ENCODE assay signal across 12 cellular contexts in the genomic region with DNA sequence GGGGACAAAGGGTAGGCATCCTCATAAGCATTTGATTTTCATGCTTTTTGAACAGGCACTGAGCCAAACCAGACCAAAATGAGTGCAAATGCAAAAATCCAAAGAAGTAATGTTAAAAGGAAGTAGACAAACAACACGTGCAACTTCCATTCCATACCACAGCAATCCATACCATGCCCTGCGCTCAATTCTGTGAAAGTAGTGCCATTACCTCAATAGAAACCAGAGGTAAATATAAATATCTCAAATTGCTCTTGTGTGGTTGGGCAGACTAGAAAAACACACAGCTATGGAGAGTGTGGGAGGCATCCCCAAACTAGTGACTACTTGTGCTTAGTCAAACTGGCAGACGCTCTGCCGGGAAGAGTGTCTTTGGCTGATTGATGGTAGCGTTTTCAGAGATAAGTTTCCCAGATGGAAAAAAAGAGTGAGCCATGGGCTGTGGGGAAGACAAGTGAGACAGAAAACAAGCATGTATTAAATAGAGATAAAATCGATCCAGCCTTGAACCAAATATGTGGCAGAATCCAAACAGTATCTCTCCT.
DNase-seq lines count a peak whose midpoint lies in the region; ATAC-seq, FAIRE-seq and TF ChIP-seq lines count a peak whose summit lies in the region.
"Had no signal": no experiment of that assay in that cellular context is flagged by ENCODE, and none has a peak within 500 bp of the region (broad histone marks: within the 10 kb centered on the region; RNA-seq: fewer than 3 reads in every experiment).

No MANE protein-coding gene starts in this region.

- no peaks in the 10 kb centered on the region for H3K9me2 ChIP-seq in PC-3 (replicated peaks; ENCODE audit: low read length)

- no peak overlapping the region for H3K4me3 Mint-ChIP-seq in activated CD4-positive, alpha-beta T cell treated with anti-CD3 and anti-CD28 coated beads, Interleukin-2, amount 10 ng/mL, durations not matched to agents 7 days and 5 days

- H3K4me3 ChIP-seq in PC-3 (ENCODE audit: low read length), result no peak overlapping the region; the same call in 1 of the 2 replicates
- H3K4me3 ChIP-seq in fibroblast of the aortic adventitia (ENCODE audit: low read depth, low read length), result no peak overlapping the region
- no peak overlapping the region for H3K4me3 ChIP-seq in MG63
- H3K4me3 ChIP-seq: skin epidermis, upper lobe of left lung had no signal

- BruUV-seq in PC-3 (replicated peaks; lab: Mats Ljungman, UMichigan), result no TSS peak

- H3K36me3 ChIP-seq in PC-3 (ENCODE audit: low read depth, low read length) (no peaks in the 10 kb centered on the region), MG63 (peaks cover 31% of the 10 kb centered on the region)
- H3K36me3 ChIP-seq: upper lobe of left lung had no signal

- no peaks in the 10 kb centered on the region for H3K79me2 ChIP-seq in PC-3 (ENCODE audit: low read length)

- H3K27ac Mint-ChIP-seq in activated CD4-positive, alpha-beta T cell treated with anti-CD3 and anti-CD28 coated beads, Interleukin-2, amount 10 ng/mL, durations not matched to agents 7 days and 5 days, result no peak overlapping the region

- no peaks in the 10 kb centered on the region for H3K4me1 Mint-ChIP-seq in activated CD4-positive, alpha-beta T cell treated with anti-CD3 and anti-CD28 coated beads, Interleukin-2, amount 10 ng/mL, durations not matched to agents 7 days and 5 days

- no peaks in the 10 kb centered on the region for H3F3A ChIP-seq in PC-3 (ENCODE audit: low read length, unreplicated experiment)

- H2AFZ ChIP-seq in PC-3 (ENCODE audit: low read length), result no peak overlapping the region

- peaks cover 2% of the 10 kb centered on the region; the same call in 1 of the 2 replicates for H3K27me3 ChIP-seq in PC-3 (ENCODE audit: low read length)
- H3K27me3 ChIP-seq in MG63, result no peaks in the 10 kb centered on the region
- H3K27me3 ChIP-seq: upper lobe of left lung had no signal

- H3K9me3 ChIP-seq in PC-3 (ENCODE audit: low read length), result no peaks in the 10 kb centered on the region
- no peaks in the 10 kb centered on the region for H3K9me3 ChIP-seq in MG63
- H3K9me3 ChIP-seq: upper lobe of left lung had no signal

- DNase-seq in Caki2 (ENCODE audit: low read depth), result peak; percentile 87
- peak; percentile 13 for DNase-seq in HTR-8/SVneo (ENCODE audit: insufficient read length, low spot score)
- peak; percentile 41 for DNase-seq in PC-3
- peak; percentile 25 for DNase-seq in fibroblast of the aortic adventitia (ENCODE audit: low read depth)
- no peak for DNase-seq in activated CD4-positive, alpha-beta T cell treated with anti-CD3 and anti-CD28 coated beads, Interleukin-2, amount 10 ng/mL, durations not matched to agents 7 days and 5 days
- DNase-seq in NCI-H82 treated with DMSO at 0.1 percent for 48 hours (lab: John Stamatoyannopoulos, UW; ENCODE audit: unreplicated experiment), result no peak
- DNase-seq in MG63, result no peak
- DNase-seq: activated CD8-positive, alpha-beta memory T cell treated with anti-CD3 and anti-CD28 coated beads, Interleukin-2, amount 50 U/mL, for 48 hours had no signal

- no peak overlapping the region for H3K9ac ChIP-seq in PC-3 (ENCODE audit: low read length)

- ATAC-seq in PC-3 (no peak), GM19452 (IDR thresholded peaks at IDR 0.05; ENCODE audit: unreplicated experiment) (no peak)
- ATAC-seq: HCT116 had no signal

- CTCF ChIA-PET in PC-3 (lab: Charles Lee), result no interaction called here
- CTCF ChIA-PET in activated CD4-positive, alpha-beta T cell treated with anti-CD3 and anti-CD28 coated beads, Interleukin-2, amount 10 ng/mL, durations not matched to agents 7 days and 5 days (lab: Charles Lee), result no interaction called here

- no peaks in the 10 kb centered on the region for H3K36me3 Mint-ChIP-seq in activated CD4-positive, alpha-beta T cell treated with anti-CD3 and anti-CD28 coated beads, Interleukin-2, amount 10 ng/mL, durations not matched to agents 7 days and 5 days (ENCODE audit: low read depth)

- no peaks in the 10 kb centered on the region for H4K20me1 ChIP-seq in PC-3 (ENCODE audit: low read length)

- no peak for TF ChIP-seq CTCF in PC-3 (conservative IDR thresholded peaks at IDR 0.05; ENCODE audit: low read depth, low read length)
- TF ChIP-seq CTCF in fibroblast of the aortic adventitia (IDR thresholded peaks at IDR 0.05; ENCODE audit: insufficient read depth, low read length), result no peak

- peak overlapping the region; percentile 15 for H3K27ac ChIP-seq in PC-3 (ENCODE audit: low read length)
- H3K27ac ChIP-seq: upper lobe of left lung had no signal

- FAIRE-seq in HTR-8/SVneo (lab: Jason Lieb, UNC), result no peak

- H3K4me1 ChIP-seq in PC-3 (ENCODE audit: insufficient read depth, low read length), result peaks cover 46% of the 10 kb centered on the region

- intact Hi-C loops in PC-3 (cut with micrococcal nuclease), result loop anchor here (5.0 kb wide), 3 partner anchors 38 to 153 kb away; no protein-coding TSS in a partner anchor

- no peaks in the 10 kb centered on the region for H3K9me3 Mint-ChIP-seq in activated CD4-positive, alpha-beta T cell treated with anti-CD3 and anti-CD28 coated beads, Interleukin-2, amount 10 ng/mL, durations not matched to agents 7 days and 5 days

- H3K27me3 Mint-ChIP-seq in activated CD4-positive, alpha-beta T cell treated with anti-CD3 and anti-CD28 coated beads, Interleukin-2, amount 10 ng/mL, durations not matched to agents 7 days and 5 days, result peaks cover 4% of the 10 kb centered on the region

- POLR2A ChIA-PET in PC-3 (lab: Charles Lee; ENCODE audit: unreplicated experiment), result interaction anchor here (0.6 to 0.7 kb wide), 4 partner anchors 15 to 166 kb away, joined by 3 to 11 read pairs (median 4); no protein-coding TSS in a partner anchor
- POLR2A ChIA-PET in activated CD4-positive, alpha-beta T cell treated with anti-CD3 and anti-CD28 coated beads, Interleukin-2, amount 10 ng/mL, durations not matched to agents 7 days and 5 days (lab: Charles Lee), result no interaction called here

- H3K4me2 ChIP-seq in PC-3 (ENCODE audit: low read length), result peak overlapping the region; percentile 64

- in situ Hi-C loops in Caki2 (cut with HindIII; ENCODE audit: low pct_unique_long_range_greater_than_20kb, low sequenced_read_pairs), result no loop called here

Comparison
In these comparisons a context has a peak if more than half of its experiments do, and no peak if none do; other contexts are left out.
1. DNase-seq: peak in Caki2 (single experiment), HTR-8/SVneo (single experiment), PC-3 (single experiment) and fibroblast of the aortic adventitia (single experiment); none in activated CD4-positive, alpha-beta T cell treated with anti-CD3 and anti-CD28 coated beads, Interleukin-2, amount 10 ng/mL, durations not matched to agents 7 days and 5 days (single experiment), NCI-H82 treated with DMSO at 0.1 percent for 48 hours (single experiment) and MG63 (single experiment).